In the genomic region with DNA sequence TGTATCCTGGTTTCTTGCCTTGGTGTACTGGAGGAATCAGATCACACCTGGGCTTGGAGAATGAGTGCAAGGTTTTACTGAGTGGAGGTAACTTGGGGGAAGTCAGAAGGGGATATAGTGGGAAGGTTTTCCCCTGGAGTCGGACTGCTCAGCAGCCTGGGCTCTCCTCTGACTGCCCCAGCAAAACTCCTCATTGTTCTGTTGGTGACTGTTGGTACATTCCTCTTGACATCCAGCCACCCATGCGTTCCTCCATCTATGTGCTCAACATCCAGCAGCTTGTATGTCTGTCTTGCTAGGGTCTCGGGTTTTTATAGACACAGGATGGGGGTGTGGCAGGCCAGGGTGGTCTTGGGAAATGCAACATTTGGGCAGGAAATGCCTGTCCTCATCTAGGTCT, we compare ENCODE assay signal across 1 cellular context.
TF ChIP-seq lines count a peak whose summit lies in the region.

No MANE protein-coding gene starts in this region.

TF ChIP-seq in HepG2, 621 proteins besides CTCF, POLR2A, EP300 and RAD21:
- TF ChIP-seq IKZF4 (CRISPR knock-in tag; IDR thresholded peaks at IDR 0.05; ENCODE audit: borderline replicate concordance, low read depth, not compliant biosample characterization) (no peak), ZNF607 (CRISPR knock-in tag; IDR thresholded peaks at IDR 0.05; ENCODE audit: borderline replicate concordance) (no peak), ZSCAN20 (CRISPR knock-in tag; IDR thresholded peaks at IDR 0.05; ENCODE audit: borderline replicate concordance) (no peak)
